Comparison of ENCODE assay signal across 27 cellular contexts in genomic region chr17:6059406-6059805, GRCh38. TPM values are rescaled to one million over a fixed set of nuclear protein-coding genes. Genes with fewer than 3 reads are reported as not detected.
"Had no signal": no experiment of that assay in that cellular context is flagged by ENCODE, and none has a peak within 500 bp of the region (broad histone marks: within the 10 kb centered on the region; RNA-seq: fewer than 3 reads in every experiment).

No MANE protein-coding gene starts in this region.

- H3K9me3 ChIP-seq: ascending aorta, Peyer's patch, SJSA1, SK-N-SH had no signal

- H3K4me1 ChIP-seq: ascending aorta, Peyer's patch, SJSA1 had no signal

- H3K4me3 ChIP-seq: ascending aorta, cardiac muscle cell, Peyer's patch, SJSA1 had no signal

- H3K27me3 ChIP-seq: ascending aorta, Peyer's patch, SJSA1 had no signal

- H3K4me2 ChIP-seq: SK-N-SH had no signal

- H3K36me3 ChIP-seq: ascending aorta, cardiac muscle cell, Peyer's patch, SJSA1 had no signal

- DNase-seq: activated CD4-positive, alpha-beta T cell treated with anti-CD3 and anti-CD28 coated beads, Interleukin-2, amount 10 ng/mL, durations not matched to agents 24 days and 14 days; activated CD4-positive, alpha-beta T cell treated with anti-CD3 and anti-CD28 coated beads, Interleukin-2, amount 50 U/mL, for 4 hours; activated CD8-positive, alpha-beta T cell treated with anti-CD3 and anti-CD28 coated beads for 36 hours; activated gamma-delta T cell; activated naive CD4-positive, alpha-beta T cell treated with Interleukin-2 at 50 U/mL for 16 hours; activated naive CD8-positive, alpha-beta T cell treated with anti-CD3 and anti-CD28 coated beads, Interleukin-2, amount 10 ng/mL, durations not matched to agents 7 days and 5 days; activated T-cell treated with anti-CD3 and anti-CD28 coated beads, Interleukin-2, amount 50 U/mL, for 1 hour; activated T-cell treated with anti-CD3 and anti-CD28 coated beads, Interleukin-2, amount 50 U/mL, for 72 hours; amygdala; Karpas-422; KBM-7; NCI-H1694 treated with DMSO at 0.1 percent for 48 hours; NCI-H2029 treated with DMSO at 0.1 percent for 48 hours; NCI-H446; NCI-H510A treated with DMSO at 0.1 percent for 48 hours; NCI-H526 treated with DMSO at 0.1 percent for 48 hours; NK-92 treated with Interleukin-12 subunit alpha and Interleukin-12 subunit beta, amount 100 ng/mL, for 24 hours; PC-3; Peyer's patch; RPMI8226; SHP77 treated with DMSO at 0.1 percent for 48 hours; SK-N-SH had no signal

- H3K27ac ChIP-seq: ascending aorta, cardiac muscle cell, Peyer's patch, SJSA1 had no signal

RNA-seq across cellular contexts. Expression of gene WSCD1, which starts 10.8 kb away (rescaled TPM):
- total RNA-seq: activated CD4-positive, alpha-beta T cell treated with anti-CD3 and anti-CD28 coated beads, Interleukin-2, amount 10 ng/mL, durations not matched to agents 24 days and 14 days; activated naive CD8-positive, alpha-beta T cell treated with anti-CD3 and anti-CD28 coated beads, Interleukin-2, amount 10 ng/mL, durations not matched to agents 7 days and 5 days; activated T-helper 17 cell treated with anti-CD3 and anti-CD28 coated beads, Interleukin-2, amount 50 U/mL, for 72 hours; MCF 10A had no signal
